8 cellular contexts compared by ENCODE assay signal in the genomic region with DNA sequence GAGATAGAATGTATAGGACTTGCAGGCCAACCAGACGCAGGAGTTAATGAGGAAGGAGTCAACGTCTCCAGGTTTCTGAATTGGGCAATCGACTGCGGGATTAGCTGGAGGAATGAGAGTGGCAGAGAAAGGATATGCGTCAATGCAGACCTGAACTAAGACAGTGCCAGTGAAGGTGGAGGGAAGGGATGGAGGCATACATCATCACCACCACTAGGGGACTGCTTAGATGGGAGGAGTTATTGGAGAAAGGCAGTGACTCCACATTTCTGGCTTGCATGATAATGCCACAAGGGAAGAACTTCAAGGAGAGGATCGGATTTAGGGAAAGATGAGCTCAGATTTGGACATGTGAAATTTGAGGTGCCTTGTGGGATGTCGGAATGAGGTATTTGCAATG. TPM values are rescaled to one million over a fixed set of nuclear protein-coding genes. Genes with fewer than 3 reads are reported as not detected.
DNase-seq lines count a peak whose midpoint lies in the region; ATAC-seq and TF ChIP-seq lines count a peak whose summit lies in the region.

No MANE protein-coding gene starts in this region.

- no peaks in the 10 kb centered on the region for H3K9me3 ChIP-seq in A673 (ENCODE audit: low read depth, low read length, poor library complexity, severe bottlenecking)

- DNase-seq in A673 (ENCODE audit: low spot score): peak; percentile 72
- peak; percentile 12 to 26 for DNase-seq in HL-60 (ENCODE audit: low read depth in 1 of 2, low spot score in 1 of 2)
- DNase-seq in SK-N-DZ (ENCODE audit: low spot score): peak; percentile 23
- DNase-seq in left ventricle myocardium superior: no peak
- no peak for DNase-seq in cerebellum (ENCODE audit: low spot score)
- DNase-seq in T-helper 9 cell: no peak

- ATAC-seq in left ventricle myocardium superior (peak; percentile 33), HG03097 (IDR thresholded peaks at IDR 0.05; ENCODE audit: low FRiP score, unreplicated experiment) (no peak)

- TF ChIP-seq CTCF in A673 (conservative IDR thresholded peaks at IDR 0.05; ENCODE audit: low read depth, low read length) (peak; percentile 68), GM12875 (IDR thresholded peaks at IDR 0.05; ENCODE audit: borderline replicate concordance, insufficient read depth, low read depth, low read length) (peak; percentile 73; the same call in 1 of the 2 replicates), HL-60 (IDR thresholded peaks at IDR 0.05; ENCODE audit: insufficient read depth, low read length) (peak; percentile 71)

- BruUV-seq in A673 (replicated peaks; lab: Mats Ljungman, UMichigan): no TSS peak

- intact Hi-C loops in A673 (cut with micrococcal nuclease; ENCODE audit: unreplicated experiment): no loop called here
- intact Hi-C loops in left ventricle myocardium superior (cut with micrococcal nuclease): no loop called here

- H3K4me1 ChIP-seq in A673 (ENCODE audit: insufficient read depth, low read length, poor library complexity, severe bottlenecking): peaks cover 7% of the 10 kb centered on the region

- CTCF ChIA-PET in A673 (lab: Charles Lee): no interaction called here

- H3K4me3 ChIP-seq in A673 (ENCODE audit: low read depth, low read length, poor library complexity, severe bottlenecking): no peak overlapping the region
- no peak overlapping the region for H3K4me3 ChIP-seq in GM12875 (ENCODE audit: low read depth, low read length)
- H3K4me3 ChIP-seq in HL-60 (replicated peaks; ENCODE audit: insufficient read depth, low read length): no peak overlapping the region

- no peak overlapping the region for H3K27ac ChIP-seq in A673 (ENCODE audit: low read depth, low read length, poor library complexity, severe bottlenecking)
- H3K27ac ChIP-seq in HL-60 (replicated peaks): no peak overlapping the region

- H3K27me3 ChIP-seq in A673 (replicated peaks; ENCODE audit: insufficient read depth, low read depth, low read length, poor library complexity) (no peaks in the 10 kb centered on the region), HL-60 (ENCODE audit: insufficient read depth, poor library complexity, severe bottlenecking) (peaks cover 9% of the 10 kb centered on the region)

- POLR2A ChIA-PET in A673 (lab: Charles Lee; ENCODE audit: low non-redundant PET): no interaction called here

- no peaks in the 10 kb centered on the region for H3K36me3 ChIP-seq in A673 (ENCODE audit: insufficient read depth, low read length, poor library complexity, severe bottlenecking)

RNA-seq across cellular contexts. Expression of a gene that starts 17.4 kb away (rescaled TPM):
- total RNA-seq in A673 (2021) (2.7 and 4.3 TPM in 2 replicates), left ventricle myocardium superior (1.0 TPM), cerebellum (52.3 TPM)
- 10.9 and 11.1 TPM in 2 replicates for polyA plus RNA-seq in SK-N-DZ (2014; cell fraction: cytosol; rRNA removed)
- 21.4 and 28.4 TPM in 2 replicates for polyA plus RNA-seq in SK-N-DZ (2014; cell fraction: nucleus; rRNA removed)

RNA-seq across cellular contexts. Expression of a gene that starts 47.9 kb away (rescaled TPM):
- total RNA-seq in A673 (2021) (32.5 and 36.3 TPM in 2 replicates), left ventricle myocardium superior (16.4 TPM), cerebellum (71.0 TPM)
- 37.4 and 39.8 TPM in 2 replicates for polyA plus RNA-seq in SK-N-DZ (2014; cell fraction: cytosol; rRNA removed)
- 49.1 and 67.7 TPM in 2 replicates for polyA plus RNA-seq in SK-N-DZ (2014; cell fraction: nucleus; rRNA removed)

Comparison
In these comparisons a context has a peak if more than half of its experiments do, and no peak if none do; other contexts are left out.
1. DNase-seq: peak in A673 (single experiment), HL-60 (2 of 2) and SK-N-DZ (single experiment); none in left ventricle myocardium superior (single experiment), cerebellum (single experiment) and T-helper 9 cell (single experiment).
2. Peak in every context shown above with its lines, with median percentiles within 50 percentile points of each other: CTCF ChIP-seq.